ENCODE assay signal across 1 cellular context in the genomic region with DNA sequence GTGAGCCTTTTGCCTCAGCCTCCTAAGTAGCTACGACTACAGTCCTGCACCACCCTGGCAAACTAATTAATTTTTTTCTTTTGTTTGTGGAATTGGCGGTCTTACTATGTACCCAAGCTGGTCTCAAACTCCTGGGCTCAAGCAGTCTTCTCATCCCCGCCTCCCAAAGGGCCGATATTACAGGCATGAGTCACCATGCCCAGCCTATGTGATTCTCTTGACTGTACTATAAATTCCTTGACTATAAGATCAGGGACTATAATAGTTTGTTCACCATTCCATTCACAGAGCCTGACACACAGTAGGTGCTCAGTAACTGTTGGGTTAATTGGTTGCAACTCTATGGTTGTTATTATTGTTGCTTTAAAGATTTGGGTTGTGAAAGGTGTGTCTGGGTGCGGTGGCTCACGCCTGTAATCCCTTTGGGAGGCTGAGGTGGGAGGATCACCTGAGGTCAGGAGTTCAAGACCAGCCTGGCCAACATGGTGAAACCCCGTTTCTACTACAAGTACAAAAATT.
TF ChIP-seq lines count a peak whose summit lies in the region.

No MANE protein-coding gene starts in this region.

TF ChIP-seq in IMR-90, 13 proteins besides CTCF, POLR2A, EP300 and RAD21:
- TF ChIP-seq BHLHE40 (IDR thresholded peaks at IDR 0.05; ENCODE audit: low read depth, low read length) (no peak), MXI1 (IDR thresholded peaks at IDR 0.05; ENCODE audit: borderline replicate concordance, low read depth, low read length) (no peak), NFE2L2 (IDR thresholded peaks at IDR 0.05; ENCODE audit: low read depth, low read length) (no peak), MAFK (IDR thresholded peaks at IDR 0.05; ENCODE audit: low read depth, low read length) (no peak), FOS (IDR thresholded peaks at IDR 0.05; ENCODE audit: low read depth, low read length) (peak; percentile 36; the same call in 1 of the 2 replicates)
